In the genomic region with DNA sequence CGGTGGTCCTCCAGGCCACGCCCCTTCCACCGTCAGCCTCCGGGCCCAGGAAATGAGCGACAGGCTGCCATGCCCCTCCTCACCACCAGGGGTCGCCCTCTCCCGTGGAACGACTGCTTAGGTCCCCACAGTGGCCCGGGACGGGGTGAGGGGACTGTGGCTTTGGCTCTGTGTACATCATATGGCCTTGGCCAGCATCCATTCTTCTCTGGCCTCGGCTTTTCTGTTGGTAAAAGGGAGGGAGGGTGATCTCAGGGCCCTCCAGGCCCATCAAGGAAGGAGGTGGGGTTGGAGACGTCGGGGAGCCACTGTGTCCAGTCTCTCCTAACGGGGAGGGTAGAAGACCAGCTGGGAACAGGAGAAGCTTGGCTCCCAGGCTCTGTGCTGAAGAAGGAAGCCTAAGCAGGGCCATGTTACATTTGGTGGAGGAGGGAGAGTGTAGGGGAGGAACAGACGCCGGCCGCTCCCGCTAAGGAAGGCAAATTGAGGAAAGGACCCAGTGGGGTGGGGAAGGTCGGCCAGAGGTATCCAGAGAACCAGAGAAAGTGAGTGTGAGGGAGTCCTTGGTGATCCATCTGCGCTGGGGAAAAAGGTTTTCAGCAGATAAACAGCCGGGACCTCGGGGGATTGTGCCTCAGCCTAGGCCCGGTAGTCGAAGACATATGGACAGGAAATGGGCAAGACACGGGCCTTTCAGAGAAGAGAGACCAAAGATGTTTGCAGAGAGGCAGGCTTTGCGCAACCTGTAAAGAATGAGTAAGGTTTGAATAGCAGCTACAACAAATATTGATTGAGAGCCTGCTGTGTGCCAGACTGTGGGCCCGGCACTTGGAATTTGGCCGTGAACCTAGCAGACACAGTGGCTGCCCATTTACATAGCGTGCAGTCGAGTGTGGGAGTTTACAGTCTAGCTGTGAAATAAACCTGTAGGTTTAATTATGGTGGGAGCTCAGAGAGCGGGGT, we compare ENCODE assay signal across 8 cellular contexts. TPM values are rescaled to one million over a fixed set of nuclear protein-coding genes. Genes with fewer than 3 reads are reported as not detected.
DNase-seq lines count a peak whose midpoint lies in the region; TF ChIP-seq lines count a peak whose summit lies in the region.

No MANE protein-coding gene starts in this region.

- no peak overlapping the region for H2BK5ac ChIP-seq in H9 (ENCODE audit: insufficient read length, low read length)

- H2AFZ ChIP-seq in H9 (ENCODE audit: low read length): peak overlapping the region; percentile 40
- H2AFZ ChIP-seq in MM.1S (ENCODE audit: low read length): peak overlapping the region; percentile 72
- H2AFZ ChIP-seq in parathyroid adenoma: peak overlapping the region; percentile 48

- H3K27ac ChIP-seq in H9 (ENCODE audit: insufficient read length, low read depth, low read length): no peak overlapping the region
- H3K27ac ChIP-seq in MM.1S (ENCODE audit: low read length): no peak overlapping the region
- no peak overlapping the region for H3K27ac ChIP-seq in SK-N-MC
- H3K27ac ChIP-seq in parathyroid adenoma: peak overlapping the region; percentile 92
- H3K27ac ChIP-seq in tibial nerve: peak overlapping the region; percentile 26 to 97 (median 78)

- H3K4me3 ChIP-seq in MM.1S (ENCODE audit: low read length): peak overlapping the region; percentile 36
- peak overlapping the region; percentile 23 for H3K4me3 ChIP-seq in SK-N-MC
- no peak overlapping the region for H3K4me3 ChIP-seq in parathyroid adenoma (ENCODE audit: low read depth, low read length)
- H3K4me3 ChIP-seq in tibial nerve: peak overlapping the region in 3 of 4 donors; percentile 25 to 31 (median 30)

- no peaks in the 10 kb centered on the region for H3K36me3 ChIP-seq in MM.1S (replicated peaks; ENCODE audit: insufficient read depth, low read length)
- H3K36me3 ChIP-seq in SK-N-MC (ENCODE audit: insufficient read depth, low read length): no peaks in the 10 kb centered on the region
- H3K36me3 ChIP-seq in parathyroid adenoma (ENCODE audit: control insufficient read depth, insufficient read depth, low read length): no peaks in the 10 kb centered on the region
- no peaks in the 10 kb centered on the region for H3K36me3 ChIP-seq in tibial nerve

- peaks cover 4% of the 10 kb centered on the region for H3K27me3 Mint-ChIP-seq in H9 (ENCODE audit: low read depth)

- H4K20me1 ChIP-seq in H9 (ENCODE audit: control insufficient read depth, insufficient read depth, insufficient read length): peaks cover 2% of the 10 kb centered on the region
- no peaks in the 10 kb centered on the region for H4K20me1 ChIP-seq in MM.1S (ENCODE audit: insufficient read depth, low read length)

- H3K79me2 ChIP-seq in H9 (ENCODE audit: insufficient read depth, low read length): no peaks in the 10 kb centered on the region
- H3K79me2 ChIP-seq in MM.1S (ENCODE audit: low read length): no peaks in the 10 kb centered on the region
- peaks cover 3% of the 10 kb centered on the region for H3K79me2 ChIP-seq in parathyroid adenoma

- H3K4me1 Mint-ChIP-seq in H9: peaks cover 26 to 27% of the 10 kb centered on the region in 2 experiments

- no peaks in the 10 kb centered on the region for H3K36me3 Mint-ChIP-seq in H9 (ENCODE audit: insufficient read depth in 1 of 3, low read depth in 3 of 3)

- TF ChIP-seq POLR2A in tibial nerve (IDR thresholded peaks at IDR 0.05): no peak

- H2BK12ac ChIP-seq in H9 (ENCODE audit: insufficient read length, low read depth, low read length): no peak overlapping the region

- no peak overlapping the region for H2BK20ac ChIP-seq in H9 (ENCODE audit: low read depth, low read length, poor library complexity, severe bottlenecking)

- no peak overlapping the region for H2BK120ac ChIP-seq in H9 (ENCODE audit: low read depth, low read length, poor library complexity, severe bottlenecking)

- no peak overlapping the region for H3K9ac ChIP-seq in H9 (ENCODE audit: extremely low read depth, insufficient read length, low read length)
- no peak overlapping the region for H3K9ac ChIP-seq in MM.1S (ENCODE audit: low read length)
- H3K9ac ChIP-seq in SK-N-MC (ENCODE audit: insufficient read length): no peak overlapping the region
- no peak overlapping the region for H3K9ac ChIP-seq in parathyroid adenoma

- H3K9me3 ChIP-seq in H9 (ENCODE audit: control insufficient read depth, low read depth, low read length) (no peaks in the 10 kb centered on the region), MM.1S (replicated peaks; ENCODE audit: insufficient read depth, low read length) (no peaks in the 10 kb centered on the region), SK-N-MC (ENCODE audit: low read depth, low read length) (no peaks in the 10 kb centered on the region), parathyroid adenoma (ENCODE audit: control insufficient read depth, low read length) (no peaks in the 10 kb centered on the region), tibial nerve (no peaks in the 10 kb centered on the region)

- H4K8ac ChIP-seq in H9 (replicated peaks; ENCODE audit: insufficient read length, low read depth, low read length): no peak overlapping the region

- H3K27me3 ChIP-seq in H9 (ENCODE audit: insufficient read depth, low read length): no peaks in the 10 kb centered on the region
- H3K27me3 ChIP-seq in MM.1S (replicated peaks; ENCODE audit: insufficient read depth, low read length): no peaks in the 10 kb centered on the region
- H3K27me3 ChIP-seq in parathyroid adenoma (ENCODE audit: control insufficient read depth, insufficient read depth, low read length): no peaks in the 10 kb centered on the region
- H3K27me3 ChIP-seq in tibial nerve: no peaks in the 10 kb centered on the region

- no peak overlapping the region for H3K18ac ChIP-seq in H9 (ENCODE audit: insufficient read length, low read depth, low read length)

- H3K79me1 ChIP-seq in H9 (ENCODE audit: insufficient read depth, low read depth, low read length, poor library complexity, severe bottlenecking): no peaks in the 10 kb centered on the region

- no peaks in the 10 kb centered on the region for H3K9me2 ChIP-seq in MM.1S (replicated peaks; ENCODE audit: insufficient read depth, low read length)

- H3K14ac ChIP-seq in H9 (ENCODE audit: insufficient read depth, low read length): no peak overlapping the region

- no CpG with 5 or more reads among the region's 31 CpGs for whole genome bisulfite sequencing in H9 (ENCODE audit: extremely low coverage, insufficient read length, low lambda C conversion rate)
- 33 to 42% methylated on average over 28 to 31 of the region's 31 CpGs for WGBS in tibial nerve, 2 donors

- no peak overlapping the region for H2AK5ac ChIP-seq in H9 (ENCODE audit: insufficient read length, low read length)

- no peak overlapping the region for H3T11ph ChIP-seq in H9 (ENCODE audit: low read length)

- TF ChIP-seq CTCF in H9 (conservative IDR thresholded peaks at IDR 0.05) (peak; percentile 100), MM.1S (IDR thresholded peaks at IDR 0.05; ENCODE audit: low read length) (peak; percentile 100), parathyroid adenoma (IDR thresholded peaks at IDR 0.05) (peak; percentile 100), tibial nerve (IDR thresholded peaks at IDR 0.05) (peak; percentile 98 to 100 (median 100))

- H3K23me2 ChIP-seq in H9 (ENCODE audit: insufficient read length, low read depth, low read length, poor library complexity, severe bottlenecking): peaks cover 6% of the 10 kb centered on the region

- no peak overlapping the region for H4K5ac ChIP-seq in H9 (ENCODE audit: insufficient read length, low read depth, low read length)

- peak overlapping the region in 2 of 3 experiments; percentile 60 to 91; a peak in 4 of 7 replicates for H3K27ac Mint-ChIP-seq in H9

- H3K4me3 Mint-ChIP-seq in H9: peak overlapping the region; percentile 2 to 57; a peak in 3 of 5 replicates

- peak in 1 of 2 donors; percentile 83 for TF ChIP-seq EP300 in tibial nerve (IDR thresholded peaks at IDR 0.05)

- no peak overlapping the region for H3K23ac ChIP-seq in H9 (ENCODE audit: insufficient read length, low read depth, low read length)

- DNase-seq in ELR (ENCODE audit: low read depth) (peak; percentile 81), H9 (peak; percentile 91), MM.1S (peak; percentile 77), SK-N-MC (ENCODE audit: low read depth, low spot score) (peak; percentile 40), glomerular visceral epithelial cell (ENCODE audit: extremely low spot score) (peak; percentile 74), tibial nerve (ENCODE audit: low spot score in 2 of 2) (peak; percentile 81 to 93)
- DNase-seq in activated naive CD4-positive, alpha-beta T cell treated with anti-CD3 and anti-CD28 coated beads, Interleukin-2, amount 50 U/mL, for 16 hours: peak; percentile 90

- H2BK15ac ChIP-seq in H9 (ENCODE audit: low read depth, low read length): no peak overlapping the region

- H3K4me1 ChIP-seq in H9 (ENCODE audit: insufficient read depth, low read length) (peaks cover 4% of the 10 kb centered on the region; the same call in 1 of the 2 replicates), MM.1S (ENCODE audit: low read length) (peaks cover 5% of the 10 kb centered on the region), parathyroid adenoma (peaks cover 25% of the 10 kb centered on the region), tibial nerve (peaks cover 0 to 35% (median 24%) of the 10 kb centered on the region in 4 donors)

- no peaks in the 10 kb centered on the region for H3K9me3 Mint-ChIP-seq in H9

- no peak overlapping the region for H3K56ac ChIP-seq in H9 (ENCODE audit: insufficient read length, low read depth, low read length)

- H3K4ac ChIP-seq in H9 (ENCODE audit: low read depth, low read length): no peak overlapping the region

- H3K4me2 ChIP-seq in H9 (ENCODE audit: insufficient read depth, insufficient read length, low read length) (no peak overlapping the region), MM.1S (ENCODE audit: low read depth, low read length) (peak overlapping the region; percentile 78), parathyroid adenoma (ENCODE audit: low read length) (peak overlapping the region; percentile 16)

- H3F3A ChIP-seq in MM.1S (ENCODE audit: insufficient read depth, low read length): peaks cover 5% of the 10 kb centered on the region; the same call in 1 of the 2 replicates

- H4K91ac ChIP-seq in H9 (ENCODE audit: insufficient read length, low read depth, low read length): no peak overlapping the region

RNA-seq across cellular contexts. Expression of a gene that starts 2.5 kb away (rescaled TPM):
- 0.61 TPM in 2 replicates for total RNA-seq in H9 (2021)
- total RNA-seq in tibial nerve: 1 to 10 TPM in 1 of 4 donors, not detected in 3; 1.1 TPM

RNA-seq across cellular contexts. Expression of a gene that starts 10.9 kb away (rescaled TPM):
- total RNA-seq in H9 (2021) (72.8 and 78.8 TPM in 2 replicates), tibial nerve (10 to 100 TPM; 58.8 to 67.8 (median 67.7) TPM)

Comparison
In these comparisons a context has a peak if more than half of its experiments do, and no peak if none do; other contexts are left out.
1. DNase-seq: peak in every context shown above with its lines; median percentile 91 in H9; 90 in activated naive CD4-positive, alpha-beta T cell treated with anti-CD3 and anti-CD28 coated beads, Interleukin-2, amount 50 U/mL, for 16 hours; 87 in tibial nerve; 81 in ELR; 77 in MM.1S; 74 in glomerular visceral epithelial cell; 40 in SK-N-MC.
2. H3K27ac ChIP-seq: peak in parathyroid adenoma (single experiment) and tibial nerve (4 of 4); none in H9 (single experiment), MM.1S (single experiment) and SK-N-MC (single experiment).
3. Peak in every context shown above with its lines, with median percentiles within 50 percentile points of each other: H2AFZ ChIP-seq and CTCF ChIP-seq.